In genomic region chr20:44210422-44211176, GRCh38 we compare ENCODE assay signal across 1 cellular context.
TF ChIP-seq lines count a peak whose summit lies in the region.

Gene OSER1, minus strand, starts transcription at chr20:44210771. Its CDS starts 3,814 bp downstream, at chr20:44206957.

TF ChIP-seq in SK-N-SH, 30 proteins besides CTCF, POLR2A, EP300 and RAD21 (continued from another document):
- TF ChIP-seq IRF3 (IDR thresholded peaks at IDR 0.05; ENCODE audit: low read depth, low read length) (no peak), GABPA (IDR thresholded peaks at IDR 0.05; ENCODE audit: low read depth) (peak; percentile 77), JUND (IDR thresholded peaks at IDR 0.05) (no peak; the same call in 1 of the 2 replicates), SIN3A (IDR thresholded peaks at IDR 0.05; ENCODE audit: borderline replicate concordance, low read depth, low read length) (peak; percentile 87), FOXJ3 (CRISPR knock-in tag; IDR thresholded peaks at IDR 0.05) (no peak), FOXM1 (IDR thresholded peaks at IDR 0.05; ENCODE audit: low read depth) (0 out of 2 replicates have a peak, but pooled peaks have one; percentile 63), NFIC (IDR thresholded peaks at IDR 0.05; ENCODE audit: borderline replicate concordance) (no peak)
- TF ChIP-seq, protein P1, sequence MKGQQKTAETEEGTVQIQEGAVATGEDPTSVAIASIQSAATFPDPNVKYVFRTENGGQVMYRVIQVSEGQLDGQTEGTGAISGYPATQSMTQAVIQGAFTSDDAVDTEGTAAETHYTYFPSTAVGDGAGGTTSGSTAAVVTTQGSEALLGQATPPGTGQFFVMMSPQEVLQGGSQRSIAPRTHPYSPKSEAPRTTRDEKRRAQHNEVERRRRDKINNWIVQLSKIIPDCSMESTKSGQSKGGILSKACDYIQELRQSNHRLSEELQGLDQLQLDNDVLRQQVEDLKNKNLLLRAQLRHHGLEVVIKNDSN (IDR thresholded peaks at IDR 0.05; ENCODE audit: borderline replicate concordance, low read depth): peak; percentile 90
TF ChIP-seq in SK-N-SH: peak in this region for 14.
